ENCODE assay signal across 19 cellular contexts in genomic region chr4:187480146-187481145, GRCh38.
DNase-seq lines count a peak whose midpoint lies in the region; ATAC-seq, FAIRE-seq and TF ChIP-seq lines count a peak whose summit lies in the region.
"Had no signal": no experiment of that assay in that cellular context is flagged by ENCODE, and none has a peak within 500 bp of the region (broad histone marks: within the 10 kb centered on the region; RNA-seq: fewer than 3 reads in every experiment).

No MANE protein-coding gene starts in this region.

- no peaks in the 10 kb centered on the region for H3K9me3 ChIP-seq in A549
- H3K9me3 ChIP-seq: heart right ventricle, thyroid gland had no signal

- no peak overlapping the region for H3K4me3 ChIP-seq in A549
- no peak overlapping the region for H3K4me3 ChIP-seq in LNCaP clone FGC (ENCODE audit: low read depth, low read length)
- H3K4me3 ChIP-seq in coronary artery: peak overlapping the region; percentile 28
- H3K4me3 ChIP-seq: heart right ventricle, neural progenitor cell, spleen, thyroid gland had no signal

- no peak for TF ChIP-seq CTCF in A549 (IDR thresholded peaks at IDR 0.05)
- TF ChIP-seq CTCF in LNCaP clone FGC (IDR thresholded peaks at IDR 0.05; ENCODE audit: control insufficient read depth, extremely low read depth, insufficient read depth): no peak
- no peak for TF ChIP-seq CTCF in coronary artery (IDR thresholded peaks at IDR 0.05)

- no peak for TF ChIP-seq RAD21 in A549 (conservative IDR thresholded peaks at IDR 0.05 in 1 of 2, IDR thresholded peaks at IDR 0.05 in 1 of 2)

- H3K27ac ChIP-seq in A549: peak overlapping the region in 1 of 2 experiments; percentile 21; a peak in 1 of 6 replicates
- H3K27ac ChIP-seq in coronary artery: peak overlapping the region; percentile 35 to 85
- H3K27ac ChIP-seq: HL-60, neural progenitor cell, thyroid gland had no signal

- no peak for ATAC-seq in A549
- ATAC-seq: effector memory CD8-positive, alpha-beta T cell; heart right ventricle; left lobe of liver had no signal

- no peak for TF ChIP-seq EP300 in A549 (IDR thresholded peaks at IDR 0.05)

- WGBS in A549 (ENCODE audit: missing lambda C conversion rate): 64% methylated on average over 9 of the region's 9 CpGs

- H3K4me2 ChIP-seq in A549: peak overlapping the region; percentile 48
- H3K4me2 ChIP-seq: neural progenitor cell had no signal

- TF ChIP-seq POLR2A in A549 (IDR thresholded peaks at IDR 0.05; ENCODE audit: low read length): no peak

- DNase-seq in A549 (ENCODE audit: low read depth in 1 of 2, low spot score in 1 of 2): no peak
- DNase-seq in LNCaP clone FGC (ENCODE audit: low read depth): peak; percentile 69
- no peak for DNase-seq in coronary artery (ENCODE audit: low spot score)
- DNase-seq in non-pigmented ciliary epithelial cell (ENCODE audit: low read depth): peak; percentile 62
- no peak for DNase-seq in activated CD4-positive, alpha-beta T cell treated with anti-CD3 and anti-CD28 coated beads for 4 hours
- DNase-seq in activated CD8-positive, alpha-beta memory T cell treated with anti-CD3 and anti-CD28 coated beads, Interleukin-2, amount 50 U/mL, for 48 hours: no peak
- DNase-seq in activated T-cell treated with anti-CD3 and anti-CD28 coated beads, Interleukin-2, amount 50 U/mL, for 48 hours: no peak
- DNase-seq in NCI-H524 treated with DMSO at 0.1 percent for 48 hours (lab: John Stamatoyannopoulos, UW): no peak
- DNase-seq: anterior cingulate cortex; DMS153; effector memory CD8-positive, alpha-beta T cell; heart right ventricle; NCI-H2171 treated with DMSO at 0.1 percent for 48 hours; spleen; thyroid gland had no signal

- POLR2A ChIA-PET in A549 (lab: Yijun Ruan, JAX): no interaction called here

- CTCF ChIA-PET in A549 (lab: Yijun Ruan, JAX): interaction anchor here (1.2 to 1.3 kb wide), 2 partner anchors 15 to 29 kb away, joined by 3 to 7 read pairs; no protein-coding TSS in a partner anchor

- peaks cover 26% of the 10 kb centered on the region for H3K4me1 ChIP-seq in A549
- H3K4me1 ChIP-seq: neural progenitor cell, spleen, thyroid gland had no signal

- no peak for FAIRE-seq in A549 (lab: Jason Lieb, UNC)
- FAIRE-seq: GM12891 had no signal

TF ChIP-seq in A549, 52 proteins besides CTCF, POLR2A, EP300 and RAD21:
- TF ChIP-seq CBX2 (IDR thresholded peaks at IDR 0.05; ENCODE audit: borderline replicate concordance, low read depth) (no peak), RARB (CRISPR knock-in tag; IDR thresholded peaks at IDR 0.05) (no peak), ATOH8 (CRISPR knock-in tag; IDR thresholded peaks at IDR 0.05; ENCODE audit: low read depth) (no peak), FOSB (CRISPR knock-in tag; IDR thresholded peaks at IDR 0.05) (no peak), CHD4 (IDR thresholded peaks at IDR 0.05; ENCODE audit: borderline replicate concordance) (no peak), ZC3H11A (IDR thresholded peaks at IDR 0.05) (no peak), RFX5 (IDR thresholded peaks at IDR 0.05) (no peak), NPAS2 (CRISPR knock-in tag; IDR thresholded peaks at IDR 0.05; ENCODE audit: borderline replicate concordance) (no peak), HEYL (CRISPR knock-in tag; IDR thresholded peaks at IDR 0.05) (no peak), ZNF302 (CRISPR knock-in tag; IDR thresholded peaks at IDR 0.05) (no peak), CBX8 (IDR thresholded peaks at IDR 0.05) (no peak), CEBPB (IDR thresholded peaks at IDR 0.05) (no peak), JUNB (IDR thresholded peaks at IDR 0.05) (no peak), EHMT2 (IDR thresholded peaks at IDR 0.05; ENCODE audit: low read depth) (no peak), FOXS1 (CRISPR knock-in tag; IDR thresholded peaks at IDR 0.05) (no peak), NFE2L2 (conservative IDR thresholded peaks at IDR 0.05; ENCODE audit: low read length) (no peak)

Comparison
In these comparisons a context has a peak if more than half of its experiments do, and no peak if none do; other contexts are left out.
1. DNase-seq: peak in LNCaP clone FGC (single experiment) and non-pigmented ciliary epithelial cell (single experiment); none in A549 (0 of 2), coronary artery (single experiment), activated CD4-positive, alpha-beta T cell treated with anti-CD3 and anti-CD28 coated beads for 4 hours (0 of 2), activated CD8-positive, alpha-beta memory T cell treated with anti-CD3 and anti-CD28 coated beads, Interleukin-2, amount 50 U/mL, for 48 hours (single experiment), activated T-cell treated with anti-CD3 and anti-CD28 coated beads, Interleukin-2, amount 50 U/mL, for 48 hours (0 of 2) and NCI-H524 treated with DMSO at 0.1 percent for 48 hours (single experiment).